8 cellular contexts compared by ENCODE assay signal in the genomic region with DNA sequence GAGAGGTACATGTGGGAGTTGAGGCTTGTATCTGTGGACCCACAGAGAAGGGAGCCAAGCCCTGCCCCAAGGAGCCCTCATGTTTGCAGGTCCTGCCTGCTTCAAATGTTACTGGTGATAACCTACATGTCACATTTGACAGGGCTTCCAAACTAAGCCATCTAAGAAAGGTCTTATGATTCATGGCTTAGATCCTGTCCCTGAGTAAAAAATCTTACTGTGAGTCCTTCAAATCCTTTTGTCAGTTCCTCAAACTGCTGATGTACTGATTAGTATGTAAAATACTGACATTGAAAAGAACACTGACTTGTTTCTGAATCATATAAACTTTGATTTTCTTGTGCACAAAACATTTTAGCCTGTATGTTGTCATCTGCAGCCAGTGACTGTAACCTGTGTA. TPM values are rescaled to one million over a fixed set of nuclear protein-coding genes. Genes with fewer than 3 reads are reported as not detected.
DNase-seq lines count a peak whose midpoint lies in the region; TF ChIP-seq lines count a peak whose summit lies in the region.

No MANE protein-coding gene starts in this region.

- no peak for TF ChIP-seq CTCF in AG04450 (IDR thresholded peaks at IDR 0.05; ENCODE audit: low read depth, low read length)

- H3K9ac ChIP-seq in HUES6 (ENCODE audit: low read length) (peak overlapping the region; percentile 99), adipocyte (ENCODE audit: low read length) (peak overlapping the region; percentile 95)

- H3K36me3 ChIP-seq in HUES6 (ENCODE audit: control insufficient read depth, insufficient read depth, low read length): no peaks in the 10 kb centered on the region
- H3K36me3 ChIP-seq in adipocyte (ENCODE audit: control insufficient read depth, insufficient read depth, low read length, severe bottlenecking): no peaks in the 10 kb centered on the region
- no peaks in the 10 kb centered on the region for H3K36me3 ChIP-seq in mesodermal cell (ENCODE audit: control insufficient read depth, insufficient read depth, low read length)

- DNase-seq in AG04450 (ENCODE audit: low read depth, low spot score) (no peak), adipocyte (ENCODE audit: low read depth) (no peak), DMS79 treated with DMSO at 0.1 percent for 48 hours (lab: John Stamatoyannopoulos, UW) (no peak), SKM-1 (lab: John Stamatoyannopoulos, UW; ENCODE audit: unreplicated experiment) (no peak), globus pallidus (ENCODE audit: low spot score) (no peak)
- DNase-seq in activated CD4-positive, CD25-positive, alpha-beta regulatory T cell (lab: John Stamatoyannopoulos, UW): no peak

- POLR2A ChIA-PET in AG04450 (lab: Yijun Ruan, JAX): interaction anchor here (1.3 to 1.8 kb wide), 2 partner anchors 22 to 219 kb away, joined by 3 to 7 read pairs; no protein-coding TSS in a partner anchor

- H3K9me3 ChIP-seq in AG04450 (ENCODE audit: control insufficient read depth, insufficient read depth, low read length) (no peaks in the 10 kb centered on the region; the same call in none of the 2 replicates), HUES6 (ENCODE audit: control insufficient read depth, insufficient read depth, low read depth, low read length) (peaks cover 10% of the 10 kb centered on the region), adipocyte (ENCODE audit: control insufficient read depth, low read length) (no peaks in the 10 kb centered on the region), mesodermal cell (ENCODE audit: control insufficient read depth, low read length) (no peaks in the 10 kb centered on the region)

- H3K4me1 ChIP-seq in HUES6 (ENCODE audit: control insufficient read depth, insufficient read depth, low read length) (peaks cover 35% of the 10 kb centered on the region), adipocyte (ENCODE audit: control insufficient read depth, insufficient read depth, low read length) (peaks cover 38% of the 10 kb centered on the region), mesodermal cell (ENCODE audit: control insufficient read depth, insufficient read depth, low read length, poor library complexity, severe bottlenecking) (peaks cover 29% of the 10 kb centered on the region)

- CTCF ChIA-PET in AG04450 (lab: Charles Lee): interaction anchor here (3.1 kb wide), 1 partner anchor 232 kb away, joined by 14 read pairs; no protein-coding TSS in a partner anchor

- H3K27ac ChIP-seq in AG04450 (ENCODE audit: low read depth, low read length) (peak overlapping the region; percentile 98), HUES6 (ENCODE audit: low read depth, low read length) (no peak overlapping the region; the same call in 1 of the 2 replicates), mesodermal cell (ENCODE audit: low read depth, low read length, severe bottlenecking) (no peak overlapping the region)

- peak overlapping the region; percentile 96 for H3K4me3 ChIP-seq in AG04450 (ENCODE audit: low read depth, low read length)
- H3K4me3 ChIP-seq in HUES6 (ENCODE audit: low read depth, low read length): peak overlapping the region; percentile 99
- H3K4me3 ChIP-seq in adipocyte (ENCODE audit: low read length): peak overlapping the region; percentile 93
- peak overlapping the region; percentile 77 for H3K4me3 ChIP-seq in mesodermal cell (ENCODE audit: extremely low read depth, insufficient read depth, low read length, poor library complexity, severe bottlenecking)

- H3K27me3 ChIP-seq in AG04450 (ENCODE audit: control insufficient read depth, insufficient read depth, low read length) (no peaks in the 10 kb centered on the region), HUES6 (ENCODE audit: control insufficient read depth, insufficient read depth, low read length) (no peaks in the 10 kb centered on the region), adipocyte (replicated peaks; ENCODE audit: control insufficient read depth, insufficient read depth, low read length) (no peaks in the 10 kb centered on the region)

RNA-seq across cellular contexts. Expression of a gene that starts 1.0 kb away (rescaled TPM):
- 51.2 and 52.9 TPM in 2 replicates for polyA plus RNA-seq in AG04450 (2011; rRNA removed)
- polyA minus RNA-seq in AG04450 (2011; rRNA and poly(A)+ RNA removed): 63.7 and 65.5 TPM in 2 replicates
- polyA plus RNA-seq in mesodermal cell (2013, experiment 1 of 2): 15.6 TPM
- polyA plus RNA-seq in mesodermal cell (2013, experiment 2 of 2): 15.9 TPM
